28 cellular contexts compared by ENCODE assay signal in genomic region chr7:94039368-94040065, GRCh38.
DNase-seq lines count a peak whose midpoint lies in the region; ATAC-seq lines count a peak whose summit lies in the region.
"Had no signal": no experiment of that assay in that cellular context is flagged by ENCODE, and none has a peak within 500 bp of the region (broad histone marks: within the 10 kb centered on the region; RNA-seq: fewer than 3 reads in every experiment).

No MANE protein-coding gene starts in this region.

- ATAC-seq in HG02884 (IDR thresholded peaks at IDR 0.05; ENCODE audit: unreplicated experiment), result peak; percentile 46
- no peak for ATAC-seq in effector memory CD8-positive, alpha-beta T cell (replicated peaks)
- ATAC-seq: HepG2, left colon, Panc1, pancreas had no signal

- H3K27ac Mint-ChIP-seq in effector memory CD8-positive, alpha-beta T cell, result no peak overlapping the region
- H3K27ac Mint-ChIP-seq: activated naive CD4-positive, alpha-beta T cell treated with anti-CD3 and anti-CD28 coated beads, Interleukin-2, amount 50 U/mL, for 24 hours; immature natural killer cell; nephron; stimulated activated naive CD8-positive, alpha-beta T cell treated with anti-CD3 and anti-CD28 coated beads, Interleukin-15, Interleukin-2, amounts not matched to agents 100 ng/mL and 50 ng/mL, for 24 hours; T-helper 2 cell treated with Interferon-gamma antibody and Interleukin-4, amounts not matched to agents 5 μg/mL and 100 μg/mL, for 36 hours had no signal

- peak; percentile 4 for DNase-seq in ELF-1 (ENCODE audit: low read depth, low spot score)
- DNase-seq in ecto neural progenitor cell (ENCODE audit: low spot score), result peak; percentile 67
- peak; percentile 48 for DNase-seq in putamen (ENCODE audit: low spot score)
- DNase-seq in AG20443 (ENCODE audit: low spot score), result no peak
- DNase-seq in DMS114 treated with DMSO at 0.1 percent for 48 hours (lab: John Stamatoyannopoulos, UW; ENCODE audit: unreplicated experiment), result no peak
- no peak for DNase-seq in effector memory CD8-positive, alpha-beta T cell
- DNase-seq: activated CD4-positive, alpha-beta T cell treated with anti-CD3 and anti-CD28 coated beads for 4 hours; activated CD8-positive, alpha-beta memory T cell treated with anti-CD3 and anti-CD28 coated beads for 24 hours; activated T-cell treated with anti-CD3 and anti-CD28 coated beads for 4 hours; amniotic stem cell; BE2C; CD8-positive, alpha-beta memory T cell; DMS 273 treated with DMSO at 0.1 percent for 48 hours; immature natural killer cell; Kasumi-1; left colon; NCI-H2029; NCI-H524 treated with DMSO at 0.1 percent for 48 hours; pancreas; SIG-M5; testis had no signal

- no peak overlapping the region for H3K4me3 Mint-ChIP-seq in effector memory CD8-positive, alpha-beta T cell
- H3K4me3 Mint-ChIP-seq: activated naive CD4-positive, alpha-beta T cell treated with anti-CD3 and anti-CD28 coated beads, Interleukin-2, amount 50 U/mL, for 24 hours; CD8-positive, alpha-beta memory T cell; immature natural killer cell; nephron; stimulated activated naive CD8-positive, alpha-beta T cell treated with anti-CD3 and anti-CD28 coated beads, Interleukin-15, Interleukin-2, amounts not matched to agents 100 ng/mL and 50 ng/mL, for 24 hours; T-helper 2 cell treated with Interferon-gamma antibody and Interleukin-4, amounts not matched to agents 5 μg/mL and 100 μg/mL, for 36 hours had no signal

- H3K36me3 Mint-ChIP-seq in effector memory CD8-positive, alpha-beta T cell (ENCODE audit: insufficient read depth), result no peaks in the 10 kb centered on the region
- H3K36me3 Mint-ChIP-seq: activated naive CD4-positive, alpha-beta T cell treated with anti-CD3 and anti-CD28 coated beads, Interleukin-2, amount 50 U/mL, for 24 hours; CD8-positive, alpha-beta memory T cell; immature natural killer cell had no signal

- H3K4me1 Mint-ChIP-seq in effector memory CD8-positive, alpha-beta T cell (ENCODE audit: low read depth in 2 of 2), result no peaks in the 10 kb centered on the region
- H3K4me1 Mint-ChIP-seq: activated naive CD4-positive, alpha-beta T cell treated with anti-CD3 and anti-CD28 coated beads, Interleukin-2, amount 50 U/mL, for 24 hours; CD8-positive, alpha-beta memory T cell; immature natural killer cell; nephron had no signal

- H3K27me3 Mint-ChIP-seq in effector memory CD8-positive, alpha-beta T cell, result peaks cover 28 to 31% of the 10 kb centered on the region in 2 donors

- no peaks in the 10 kb centered on the region for H3K9me3 Mint-ChIP-seq in effector memory CD8-positive, alpha-beta T cell
- H3K9me3 Mint-ChIP-seq: activated naive CD4-positive, alpha-beta T cell treated with anti-CD3 and anti-CD28 coated beads, Interleukin-2, amount 50 U/mL, for 24 hours; CD8-positive, alpha-beta memory T cell; nephron; stimulated activated naive CD8-positive, alpha-beta T cell treated with anti-CD3 and anti-CD28 coated beads, Interleukin-15, Interleukin-2, amounts not matched to agents 100 ng/mL and 50 ng/mL, for 24 hours; T-helper 2 cell treated with Interferon-gamma antibody and Interleukin-4, amounts not matched to agents 5 μg/mL and 100 μg/mL, for 36 hours had no signal

Comparison
In these comparisons a context has a peak if more than half of its experiments do, and no peak if none do; other contexts are left out.
1. DNase-seq: peak in ELF-1 (single experiment), ecto neural progenitor cell (single experiment) and putamen (single experiment); none in AG20443 (single experiment), DMS114 treated with DMSO at 0.1 percent for 48 hours (single experiment) and effector memory CD8-positive, alpha-beta T cell (0 of 3).